In the genomic region with DNA sequence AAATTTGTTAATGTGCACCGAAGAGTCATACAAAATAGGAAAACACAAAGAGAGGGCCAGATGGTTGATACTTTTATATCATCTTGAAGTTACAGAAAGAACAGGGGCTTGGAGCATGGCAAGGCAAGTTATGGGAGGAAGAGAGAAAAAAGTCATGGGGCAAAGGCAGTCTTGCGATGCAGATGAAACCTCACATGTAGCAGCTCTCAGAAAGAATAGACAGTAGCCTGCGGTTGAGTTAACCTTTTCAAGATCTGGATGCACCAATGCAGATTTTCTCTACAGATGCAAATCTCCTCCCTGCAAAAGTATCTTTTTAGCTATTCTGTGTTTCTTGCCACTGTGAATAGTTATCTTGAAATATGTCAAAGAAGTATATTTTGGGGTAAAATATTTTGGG, we compare ENCODE assay signal across 26 cellular contexts.
"Had no signal": no experiment of that assay in that cellular context is flagged by ENCODE, and none has a peak within 500 bp of the region (broad histone marks: within the 10 kb centered on the region; RNA-seq: fewer than 3 reads in every experiment).

No MANE protein-coding gene starts in this region.

- H3K4me3 Mint-ChIP-seq: naive thymus-derived CD8-positive, alpha-beta T cell; nephron; neural crest cell; stimulated activated naive B cell treated with anti-CD40 and anti-IgM and Interleukin-4, amounts not matched to agents 10 μg/mL and 1 μg/mL and 100 μg/mL, for 72 hours had no signal

- H3K36me3 ChIP-seq: lower lobe of right lung, ovary, right atrium auricular region, right lobe of liver, stomach, thyroid gland, transverse colon, upper lobe of left lung, vagina had no signal

- H3K27me3 Mint-ChIP-seq: progenitor cell of endocrine pancreas; stimulated activated naive B cell treated with anti-CD40 and anti-IgM and Interleukin-4, amounts not matched to agents 10 μg/mL and 1 μg/mL and 100 μg/mL, for 72 hours had no signal

- ATAC-seq: left cardiac atrium; left lobe of liver; lower lobe of right lung; naive thymus-derived CD8-positive, alpha-beta T cell; right lobe of liver; stimulated activated naive B cell treated with anti-CD40 and anti-IgM and Interleukin-4, amounts not matched to agents 10 μg/mL and 1 μg/mL and 100 μg/mL, for 72 hours; stimulated activated naive CD8-positive, alpha-beta T cell treated with anti-CD3 and anti-CD28 coated beads, Interleukin-15, Interleukin-2, amounts not matched to agents 100 U/mL and 50 U/mL, for 24 hours had no signal

- H3K27me3 ChIP-seq: hepatocyte, ovary, right atrium auricular region, right lobe of liver, stomach, testis, thyroid gland, transverse colon, upper lobe of left lung, vagina had no signal

- DNase-seq: kidney glomerular epithelial cell; left cardiac atrium; lower lobe of right lung; mammary epithelial cell; mesenchymal stem cell; naive thymus-derived CD8-positive, alpha-beta T cell; ovary; right lobe of liver; stimulated activated CD4-positive, alpha-beta T cell treated with anti-CD3 and anti-CD28 coated beads, Interleukin-12 subunit alpha, Interleukin-12 subunit beta, amount 100 ng/mL, for 4 hours; stimulated activated CD4-positive, alpha-beta T cell treated with anti-CD3 and anti-CD28 coated beads, Interleukin-15, amount 100 ng/mL, for 24 hours; stimulated activated CD4-positive, alpha-beta T cell treated with anti-CD3 and anti-CD28 coated beads, Interleukin-2, amount 100 ng/mL, for 24 hours; stimulated activated CD4-positive, alpha-beta T cell treated with anti-CD3 and anti-CD28 coated beads, Interleukin-4, amount 100 ng/mL, for 1 hour; stimulated activated naive B cell treated with anti-CD40 and anti-IgM and Interleukin-4, amounts not matched to agents 10 μg/mL and 1 μg/mL and 100 μg/mL, for 72 hours; stimulated activated naive CD8-positive, alpha-beta T cell treated with anti-CD3 and anti-CD28 coated beads, Interleukin-15, Interleukin-2, amounts not matched to agents 100 U/mL and 50 U/mL, for 24 hours; stomach; testis; thyroid gland; transverse colon; upper lobe of left lung had no signal

- H3K27ac Mint-ChIP-seq: naive thymus-derived CD8-positive, alpha-beta T cell; nephron; progenitor cell of endocrine pancreas; stimulated activated naive B cell treated with anti-CD40 and anti-IgM and Interleukin-4, amounts not matched to agents 10 μg/mL and 1 μg/mL and 100 μg/mL, for 72 hours had no signal

- H3K4me1 ChIP-seq: lower lobe of right lung, right atrium auricular region, right lobe of liver, stomach, testis, thyroid gland, transverse colon, upper lobe of left lung, vagina had no signal

- H3K4me2 ChIP-seq: hepatocyte had no signal

- H3K4me1 Mint-ChIP-seq: naive thymus-derived CD8-positive, alpha-beta T cell; stimulated activated naive B cell treated with anti-CD40 and anti-IgM and Interleukin-4, amounts not matched to agents 10 μg/mL and 1 μg/mL and 100 μg/mL, for 72 hours had no signal

- H3K27ac ChIP-seq: hepatocyte, lower lobe of right lung, ovary, right atrium auricular region, right lobe of liver, stomach, testis, thyroid gland, transverse colon, upper lobe of left lung, vagina had no signal

- H2AFZ ChIP-seq: hepatocyte had no signal

- H3K79me2 ChIP-seq: hepatocyte had no signal

- H3K9me3 ChIP-seq: lower lobe of right lung, ovary, right atrium auricular region, right lobe of liver, testis, thyroid gland, transverse colon, vagina had no signal

- H3K4me3 ChIP-seq: hepatocyte, lower lobe of right lung, ovary, right atrium auricular region, right lobe of liver, stomach, testis, thyroid gland, transverse colon, upper lobe of left lung, vagina had no signal
